In genomic region chr19:50677636-50678035, GRCh38 we compare ENCODE assay signal across 31 cellular contexts. TPM values are rescaled to one million over a fixed set of nuclear protein-coding genes. Genes with fewer than 3 reads are reported as not detected.
"Had no signal": no experiment of that assay in that cellular context is flagged by ENCODE, and none has a peak within 500 bp of the region (broad histone marks: within the 10 kb centered on the region; RNA-seq: fewer than 3 reads in every experiment).

No MANE protein-coding gene starts in this region.

- H3K9me3 ChIP-seq: ovary, vagina had no signal

- H3K4me3 Mint-ChIP-seq: activated CD4-positive, alpha-beta T cell treated with anti-CD3 and anti-CD28 coated beads for 36 hours; activated CD8-positive, alpha-beta memory T cell treated with anti-CD3 and anti-CD28 coated beads, Interleukin-2, amount 10 ng/mL, durations not matched to agents 7 days and 5 days; activated CD8-positive, alpha-beta T cell treated with anti-CD3 and anti-CD28 coated beads, Interleukin-2, amount 10 ng/mL, durations not matched to agents 7 days and 5 days; activated naive CD4-positive, alpha-beta T cell treated with anti-CD3 and anti-CD28 coated beads for 36 hours; endodermal cell; mesothelial cell of epicardium; nephron progenitor cell; stimulated activated naive CD8-positive, alpha-beta T cell treated with anti-CD3 and anti-CD28 coated beads, Interleukin-15, amount 100 ng/mL, for 72 hours; T-helper 17 cell had no signal

- H3K4me1 Mint-ChIP-seq: endodermal cell, mesothelial cell of epicardium had no signal

- H3K27ac ChIP-seq: brain microvascular endothelial cell, esophagus muscularis mucosa, foreskin keratinocyte, heart right ventricle, ovary, skin epidermis, upper lobe of left lung, vagina had no signal

- H3K9me3 Mint-ChIP-seq: activated naive CD4-positive, alpha-beta T cell treated with anti-CD3 and anti-CD28 coated beads for 36 hours; mesothelial cell of epicardium; stimulated activated naive CD8-positive, alpha-beta T cell treated with anti-CD3 and anti-CD28 coated beads, Interleukin-15, amount 100 ng/mL, for 72 hours had no signal

- H3K36me3 ChIP-seq: brain microvascular endothelial cell, esophagus muscularis mucosa, heart right ventricle, ovary, upper lobe of left lung, vagina had no signal

- H3K4me3 ChIP-seq: esophagus muscularis mucosa, heart right ventricle, ovary, skin epidermis, upper lobe of left lung, vagina had no signal

- H3K27me3 ChIP-seq: brain microvascular endothelial cell, ovary, upper lobe of left lung, vagina had no signal

- H3K36me3 Mint-ChIP-seq: activated CD8-positive, alpha-beta memory T cell treated with anti-CD3 and anti-CD28 coated beads, Interleukin-2, amount 10 ng/mL, durations not matched to agents 7 days and 5 days; mesothelial cell of epicardium had no signal

- ATAC-seq: activated CD4-positive, alpha-beta T cell treated with anti-CD3 and anti-CD28 coated beads for 36 hours; activated CD8-positive, alpha-beta memory T cell treated with anti-CD3 and anti-CD28 coated beads, Interleukin-2, amount 10 ng/mL, durations not matched to agents 7 days and 5 days; activated CD8-positive, alpha-beta T cell treated with anti-CD3 and anti-CD28 coated beads, Interleukin-2, amount 10 ng/mL, durations not matched to agents 7 days and 5 days; foreskin keratinocyte; heart right ventricle; left cardiac atrium; left ventricle myocardium superior; sciatic nerve; stimulated activated naive CD8-positive, alpha-beta T cell treated with anti-CD3 and anti-CD28 coated beads, Interleukin-15, amount 100 ng/mL, for 72 hours; T-helper 17 cell had no signal

- DNase-seq: activated CD4-positive, alpha-beta T cell treated with anti-CD3 and anti-CD28 coated beads for 36 hours; activated CD8-positive, alpha-beta memory T cell treated with anti-CD3 and anti-CD28 coated beads, Interleukin-2, amount 10 ng/mL, durations not matched to agents 7 days and 5 days; activated CD8-positive, alpha-beta T cell treated with anti-CD3 and anti-CD28 coated beads, Interleukin-2, amount 10 ng/mL, durations not matched to agents 7 days and 5 days; activated effector memory CD4-positive, alpha-beta T cell treated with anti-CD3 and anti-CD28 coated beads, Interleukin-2, amount 50 U/mL, for 16 hours; activated naive CD4-positive, alpha-beta T cell treated with anti-CD3 and anti-CD28 coated beads for 36 hours; amniotic stem cell; brain microvascular endothelial cell; endodermal cell; foreskin keratinocyte; heart right ventricle; left cardiac atrium; left ventricle myocardium superior; mammary epithelial cell; naive B cell; nephron progenitor cell; ovary; stimulated activated CD4-positive, alpha-beta T cell treated with anti-CD3 and anti-CD28 coated beads, Interleukin-12 subunit alpha, Interleukin-12 subunit beta, amount 100 ng/mL, for 4 hours; stimulated activated CD4-positive, alpha-beta T cell treated with anti-CD3 and anti-CD28 coated beads, Interleukin-4, amount 100 ng/mL, for 1 hour; stimulated activated naive CD8-positive, alpha-beta T cell treated with anti-CD3 and anti-CD28 coated beads, Interleukin-15, amount 100 ng/mL, for 72 hours; substantia nigra; T-helper 17 cell; T1000; upper lobe of left lung had no signal

- H3K4me1 ChIP-seq: foreskin keratinocyte, vagina had no signal

- H3K27ac Mint-ChIP-seq: activated CD4-positive, alpha-beta T cell treated with anti-CD3 and anti-CD28 coated beads for 36 hours; activated CD8-positive, alpha-beta memory T cell treated with anti-CD3 and anti-CD28 coated beads, Interleukin-2, amount 10 ng/mL, durations not matched to agents 7 days and 5 days; activated CD8-positive, alpha-beta T cell treated with anti-CD3 and anti-CD28 coated beads, Interleukin-2, amount 10 ng/mL, durations not matched to agents 7 days and 5 days; activated naive CD4-positive, alpha-beta T cell treated with anti-CD3 and anti-CD28 coated beads for 36 hours; endodermal cell; mesothelial cell of epicardium; nephron progenitor cell; progenitor cell of endocrine pancreas; stimulated activated naive CD8-positive, alpha-beta T cell treated with anti-CD3 and anti-CD28 coated beads, Interleukin-15, amount 100 ng/mL, for 72 hours; T-helper 17 cell had no signal

RNA-seq across cellular contexts. Expression of gene C19orf81, which starts 28.4 kb away (rescaled TPM):
- total RNA-seq: activated CD8-positive, alpha-beta T cell treated with anti-CD3 and anti-CD28 coated beads, Interleukin-2, amount 10 ng/mL, durations not matched to agents 7 days and 5 days; astrocyte; foreskin keratinocyte; mammary epithelial cell; sciatic nerve; T-helper 17 cell; vagina had no signal

RNA-seq across cellular contexts. Expression of gene SYT3, which starts 38.0 kb away (rescaled TPM):
- total RNA-seq: activated CD8-positive, alpha-beta memory T cell treated with anti-CD3 and anti-CD28 coated beads, Interleukin-2, amount 10 ng/mL, durations not matched to agents 7 days and 5 days; activated CD8-positive, alpha-beta T cell treated with anti-CD3 and anti-CD28 coated beads, Interleukin-2, amount 10 ng/mL, durations not matched to agents 7 days and 5 days; activated naive CD4-positive, alpha-beta T cell treated with anti-CD3 and anti-CD28 coated beads for 36 hours; astrocyte; cardiac septum; foreskin keratinocyte; mammary epithelial cell; sciatic nerve; T-helper 17 cell had no signal

RNA-seq across cellular contexts. Expression of gene SHANK1, which starts 42.0 kb away (rescaled TPM):
- total RNA-seq: activated CD4-positive, alpha-beta T cell treated with anti-CD3 and anti-CD28 coated beads for 36 hours; activated CD8-positive, alpha-beta memory T cell treated with anti-CD3 and anti-CD28 coated beads, Interleukin-2, amount 10 ng/mL, durations not matched to agents 7 days and 5 days; activated CD8-positive, alpha-beta T cell treated with anti-CD3 and anti-CD28 coated beads, Interleukin-2, amount 10 ng/mL, durations not matched to agents 7 days and 5 days; activated naive CD4-positive, alpha-beta T cell treated with anti-CD3 and anti-CD28 coated beads for 36 hours; astrocyte; T-helper 17 cell had no signal

RNA-seq across cellular contexts. Expression of gene CLEC11A, which starts 45.5 kb away (rescaled TPM):
- total RNA-seq: astrocyte had no signal
